Comparison of ENCODE assay signal across 1 cellular context in genomic region chr7:151080522-151081169, GRCh38.
TF ChIP-seq lines count a peak whose summit lies in the region.

A gene with protein sequence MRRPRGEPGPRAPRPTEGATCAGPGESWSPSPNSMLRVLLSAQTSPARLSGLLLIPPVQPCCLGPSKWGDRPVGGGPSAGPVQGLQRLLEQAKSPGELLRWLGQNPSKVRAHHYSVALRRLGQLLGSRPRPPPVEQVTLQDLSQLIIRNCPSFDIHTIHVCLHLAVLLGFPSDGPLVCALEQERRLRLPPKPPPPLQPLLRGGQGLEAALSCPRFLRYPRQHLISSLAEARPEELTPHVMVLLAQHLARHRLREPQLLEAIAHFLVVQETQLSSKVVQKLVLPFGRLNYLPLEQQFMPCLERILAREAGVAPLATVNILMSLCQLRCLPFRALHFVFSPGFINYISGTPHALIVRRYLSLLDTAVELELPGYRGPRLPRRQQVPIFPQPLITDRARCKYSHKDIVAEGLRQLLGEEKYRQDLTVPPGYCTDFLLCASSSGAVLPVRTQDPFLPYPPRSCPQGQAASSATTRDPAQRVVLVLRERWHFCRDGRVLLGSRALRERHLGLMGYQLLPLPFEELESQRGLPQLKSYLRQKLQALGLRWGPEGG (minus strand): TSS chr7:151080809. CDS start chr7:151080766, 43 bp downstream.

TF ChIP-seq in SK-N-SH, 30 proteins besides CTCF, POLR2A, EP300 and RAD21 (continued from another document):
- TF ChIP-seq, protein P1, sequence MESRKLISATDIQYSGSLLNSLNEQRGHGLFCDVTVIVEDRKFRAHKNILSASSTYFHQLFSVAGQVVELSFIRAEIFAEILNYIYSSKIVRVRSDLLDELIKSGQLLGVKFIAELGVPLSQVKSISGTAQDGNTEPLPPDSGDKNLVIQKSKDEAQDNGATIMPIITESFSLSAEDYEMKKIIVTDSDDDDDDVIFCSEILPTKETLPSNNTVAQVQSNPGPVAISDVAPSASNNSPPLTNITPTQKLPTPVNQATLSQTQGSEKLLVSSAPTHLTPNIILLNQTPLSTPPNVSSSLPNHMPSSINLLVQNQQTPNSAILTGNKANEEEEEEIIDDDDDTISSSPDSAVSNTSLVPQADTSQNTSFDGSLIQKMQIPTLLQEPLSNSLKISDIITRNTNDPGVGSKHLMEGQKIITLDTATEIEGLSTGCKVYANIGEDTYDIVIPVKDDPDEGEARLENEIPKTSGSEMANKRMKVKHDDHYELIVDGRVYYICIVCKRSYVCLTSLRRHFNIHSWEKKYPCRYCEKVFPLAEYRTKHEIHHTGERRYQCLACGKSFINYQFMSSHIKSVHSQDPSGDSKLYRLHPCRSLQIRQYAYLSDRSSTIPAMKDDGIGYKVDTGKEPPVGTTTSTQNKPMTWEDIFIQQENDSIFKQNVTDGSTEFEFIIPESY (IDR thresholded peaks at IDR 0.05; ENCODE audit: borderline replicate concordance, low read depth) = peak; percentile 60; the same call in 1 of the 2 replicates
- no peak for TF ChIP-seq RFX5 (IDR thresholded peaks at IDR 0.05; ENCODE audit: low read length)
- peak; percentile 80 for TF ChIP-seq CHD2 (IDR thresholded peaks at IDR 0.05; ENCODE audit: low read length, partially characterized antibody)
- TF ChIP-seq GATA2 (CRISPR knock-in tag; IDR thresholded peaks at IDR 0.05) = no peak
- TF ChIP-seq EZH2phosphoT487 (IDR thresholded peaks at IDR 0.05; ENCODE audit: borderline replicate concordance, low read depth) = no peak
- peak; percentile 97 for TF ChIP-seq TAF1 (IDR thresholded peaks at IDR 0.05; ENCODE audit: borderline replicate concordance, low read depth, low read length)
- TF ChIP-seq POLR2AphosphoS5 (IDR thresholded peaks at IDR 0.05; ENCODE audit: low read depth, low read length) = peak; percentile 90
- TF ChIP-seq MXI1 (IDR thresholded peaks at IDR 0.05; ENCODE audit: low read depth, low read length) = peak; percentile 57; the same call in 1 of the 2 replicates
- peak; percentile 30; the same call in 1 of the 2 replicates for TF ChIP-seq RCOR1 (IDR thresholded peaks at IDR 0.05; ENCODE audit: low read length)
- no peak; the same call in 1 of the 2 replicates for TF ChIP-seq JUND (IDR thresholded peaks at IDR 0.05)
- no peak for TF ChIP-seq SMC3 (IDR thresholded peaks at IDR 0.05; ENCODE audit: low read depth, low read length)
- no peak for TF ChIP-seq IRF3 (IDR thresholded peaks at IDR 0.05; ENCODE audit: low read depth, low read length)
- TF ChIP-seq NFIC (IDR thresholded peaks at IDR 0.05; ENCODE audit: borderline replicate concordance) = no peak; the same call in 1 of the 2 replicates
- peak; percentile 44; the same call in 1 of the 2 replicates for TF ChIP-seq FOXM1 (IDR thresholded peaks at IDR 0.05; ENCODE audit: low read depth)
- peak; percentile 41; the same call in 1 of the 2 replicates for TF ChIP-seq FOSL2 (IDR thresholded peaks at IDR 0.05; ENCODE audit: borderline replicate concordance, low read depth)
- TF ChIP-seq USF2 (IDR thresholded peaks at IDR 0.05; ENCODE audit: borderline replicate concordance, low read depth, low read length) = no peak
- TF ChIP-seq MAX (IDR thresholded peaks at IDR 0.05; ENCODE audit: low read depth) = no peak
- peak; percentile 98 for TF ChIP-seq YY1 (IDR thresholded peaks at IDR 0.05; ENCODE audit: low read depth)
- peak; percentile 7; the same call in 1 of the 2 replicates for TF ChIP-seq TCF12 (IDR thresholded peaks at IDR 0.05)
- TF ChIP-seq USF1 (IDR thresholded peaks at IDR 0.05; ENCODE audit: borderline replicate concordance, low read depth) = no peak
- peak; percentile 46; the same call in 1 of the 2 replicates for TF ChIP-seq NRF1 (IDR thresholded peaks at IDR 0.05; ENCODE audit: low read depth, low read length)
- TF ChIP-seq SIN3A (IDR thresholded peaks at IDR 0.05; ENCODE audit: borderline replicate concordance, low read depth, low read length) = peak; percentile 68; the same call in 1 of the 2 replicates
